In the genomic region with DNA sequence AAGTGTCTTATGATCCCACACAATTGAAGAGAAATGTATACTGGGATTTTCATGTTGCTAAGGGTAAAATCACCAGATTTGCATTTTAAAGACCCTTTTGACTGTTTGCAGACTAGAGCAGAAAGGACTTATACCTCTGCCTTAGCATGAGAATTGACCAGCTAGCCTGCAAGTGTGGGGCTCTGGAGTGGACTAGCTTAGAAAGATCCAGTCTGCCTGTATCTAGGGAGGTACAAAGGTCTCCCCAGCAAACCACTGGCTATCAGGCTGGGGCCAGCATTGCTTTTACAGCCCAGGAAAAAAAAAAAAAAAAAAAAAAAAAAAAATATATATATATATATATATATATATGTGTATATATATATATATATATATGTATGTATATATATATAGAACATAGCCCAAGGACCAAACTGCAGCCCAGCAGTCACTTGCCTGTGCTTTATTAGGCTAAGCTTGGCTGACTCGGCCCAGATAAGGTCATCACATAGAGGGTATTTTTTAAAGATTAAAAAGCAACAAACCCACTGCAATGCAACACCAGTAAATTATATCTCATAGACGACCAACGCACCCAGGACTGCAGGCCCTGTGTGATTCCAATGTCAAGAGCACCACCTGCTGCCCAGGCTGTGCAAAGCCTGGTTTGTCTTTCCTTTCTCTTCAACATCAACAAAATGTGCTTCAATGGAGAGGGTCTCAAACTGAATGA, we compare ENCODE assay signal across 8 cellular contexts.
DNase-seq lines count a peak whose midpoint lies in the region; ATAC-seq and TF ChIP-seq lines count a peak whose summit lies in the region.

No MANE protein-coding gene starts in this region.

- no peaks in the 10 kb centered on the region for H3K9me3 Mint-ChIP-seq in activated CD4-positive, alpha-beta memory T cell treated with anti-CD3 and anti-CD28 coated beads for 36 hours
- no peaks in the 10 kb centered on the region for H3K9me3 Mint-ChIP-seq in osteocyte (ENCODE audit: unreplicated experiment)

- H3K27ac Mint-ChIP-seq in activated CD4-positive, alpha-beta memory T cell treated with anti-CD3 and anti-CD28 coated beads for 36 hours = no peak overlapping the region
- H3K27ac Mint-ChIP-seq in osteocyte (ENCODE audit: unreplicated experiment) = no peak overlapping the region

- TF ChIP-seq CTCF in foreskin fibroblast (IDR thresholded peaks at IDR 0.05; ENCODE audit: low read depth, low read length) (peak; percentile 94), osteocyte (IDR thresholded peaks at IDR 0.05) (peak; percentile 93)

- CTCF ChIA-PET in activated CD4-positive, alpha-beta memory T cell treated with anti-CD3 and anti-CD28 coated beads for 36 hours (lab: Charles Lee) = interaction anchor here (0.6 to 0.9 kb wide), 4 partner anchors 25 to 741 kb away, joined by 3 read pairs; no protein-coding TSS in a partner anchor

- DNase-seq in DMS79 treated with DMSO at 0.1 percent for 48 hours (lab: John Stamatoyannopoulos, UW) = peak; percentile 65
- DNase-seq in NCI-H524 (lab: John Stamatoyannopoulos, UW) = peak; percentile 41 to 71
- peak; percentile 61 for DNase-seq in activated CD4-positive, alpha-beta memory T cell treated with anti-CD3 and anti-CD28 coated beads for 36 hours
- peak; percentile 64 to 89 for DNase-seq in foreskin fibroblast
- DNase-seq in osteocyte (ENCODE audit: extremely low spot score, unreplicated experiment) = no peak
- no peak for DNase-seq in OCI-M2 (lab: John Stamatoyannopoulos, UW; ENCODE audit: unreplicated experiment)

- no peak overlapping the region for H3K4me3 ChIP-seq in foreskin fibroblast (ENCODE audit: low read depth in 1 of 2, low read length in 2 of 2)

- H3K36me3 Mint-ChIP-seq in activated CD4-positive, alpha-beta memory T cell treated with anti-CD3 and anti-CD28 coated beads for 36 hours = no peaks in the 10 kb centered on the region
- no peaks in the 10 kb centered on the region for H3K36me3 Mint-ChIP-seq in osteocyte (ENCODE audit: unreplicated experiment)

- intact Hi-C loops in activated CD4-positive, alpha-beta memory T cell treated with anti-CD3 and anti-CD28 coated beads for 36 hours (cut with micrococcal nuclease) = loop anchor here (5.0 kb wide), 1 partner anchor 733 kb away; no protein-coding TSS in a partner anchor

- H3K4me1 Mint-ChIP-seq in activated CD4-positive, alpha-beta memory T cell treated with anti-CD3 and anti-CD28 coated beads for 36 hours (ENCODE audit: low read depth) = no peaks in the 10 kb centered on the region
- H3K4me1 Mint-ChIP-seq in osteocyte (ENCODE audit: unreplicated experiment) = no peaks in the 10 kb centered on the region

- peak; percentile 71 for ATAC-seq in GM19468 (IDR thresholded peaks at IDR 0.05; ENCODE audit: extremely low read depth, unreplicated experiment)
- ATAC-seq in HG03460 (IDR thresholded peaks at IDR 0.05; ENCODE audit: unreplicated experiment) = peak; percentile 69

- POLR2A ChIA-PET in activated CD4-positive, alpha-beta memory T cell treated with anti-CD3 and anti-CD28 coated beads for 36 hours (lab: Charles Lee) = no interaction called here

- no peak overlapping the region for H3K4me3 Mint-ChIP-seq in activated CD4-positive, alpha-beta memory T cell treated with anti-CD3 and anti-CD28 coated beads for 36 hours
- no peak overlapping the region for H3K4me3 Mint-ChIP-seq in osteocyte (ENCODE audit: unreplicated experiment)

- no peaks in the 10 kb centered on the region for H3K27me3 Mint-ChIP-seq in activated CD4-positive, alpha-beta memory T cell treated with anti-CD3 and anti-CD28 coated beads for 36 hours
- H3K27me3 Mint-ChIP-seq in osteocyte (ENCODE audit: unreplicated experiment) = peaks cover 11% of the 10 kb centered on the region

Comparison
In these comparisons a context has a peak if more than half of its experiments do, and no peak if none do; other contexts are left out.
1. DNase-seq: peak in DMS79 treated with DMSO at 0.1 percent for 48 hours (single experiment), NCI-H524 (2 of 2), activated CD4-positive, alpha-beta memory T cell treated with anti-CD3 and anti-CD28 coated beads for 36 hours (single experiment) and foreskin fibroblast (2 of 2); none in osteocyte (single experiment) and OCI-M2 (single experiment).